In the genomic region with DNA sequence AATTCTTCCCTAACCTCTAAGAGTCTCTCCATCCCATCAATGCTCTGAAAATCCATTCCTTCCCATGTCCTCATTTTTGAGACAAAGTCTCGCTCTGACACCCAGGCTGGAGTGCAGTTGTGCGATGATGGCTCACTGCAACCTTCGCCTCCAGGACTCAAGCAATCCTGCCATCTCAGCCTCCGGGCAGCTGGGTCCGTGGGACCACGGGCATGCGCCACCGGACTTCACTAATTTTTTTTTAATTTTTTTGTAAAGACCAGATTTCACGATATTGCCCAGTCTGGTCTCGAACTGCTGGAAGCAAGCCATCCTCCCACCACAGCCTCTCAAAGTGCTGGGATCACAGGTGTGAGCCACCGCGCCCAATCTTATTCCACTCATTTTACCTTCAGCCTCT, we compare ENCODE assay signal across 9 cellular contexts. TPM values are rescaled to one million over a fixed set of nuclear protein-coding genes. Genes with fewer than 3 reads are reported as not detected.
DNase-seq lines count a peak whose midpoint lies in the region; ATAC-seq and TF ChIP-seq lines count a peak whose summit lies in the region.
"Had no signal": no experiment of that assay in that cellular context is flagged by ENCODE, and none has a peak within 500 bp of the region (broad histone marks: within the 10 kb centered on the region; RNA-seq: fewer than 3 reads in every experiment).

No MANE protein-coding gene starts in this region.

- H3K36me3 ChIP-seq in breast epithelium (no peaks in the 10 kb centered on the region), body of pancreas (replicated peaks in 1 of 2; ENCODE audit: insufficient read depth in 1 of 2, low read depth in 2 of 2) (no peaks in the 10 kb centered on the region)
- H3K36me3 ChIP-seq: Peyer's patch had no signal

- no peaks in the 10 kb centered on the region for H3K27me3 ChIP-seq in breast epithelium
- H3K27me3 ChIP-seq in body of pancreas = no peaks in the 10 kb centered on the region
- H3K27me3 ChIP-seq: Peyer's patch had no signal

- POLR2A ChIA-PET in MCF 10A (lab: Yijun Ruan, JAX) = interaction anchor here (1.0 to 1.4 kb wide), 3 partner anchors 11 to 709 kb away, joined by 3 to 5 read pairs (median 3); no protein-coding TSS in a partner anchor

- BruUV-seq in MCF 10A (replicated peaks; lab: Mats Ljungman, UMichigan) = no TSS peak

- H3K9me3 Mint-ChIP-seq in MCF 10A (ENCODE audit: unreplicated experiment) = no peaks in the 10 kb centered on the region
- H3K9me3 Mint-ChIP-seq in memory B cell = peaks cover 2% of the 10 kb centered on the region
- H3K9me3 Mint-ChIP-seq in type B pancreatic cell = no peaks in the 10 kb centered on the region

- TF ChIP-seq POLR2A in breast epithelium (IDR thresholded peaks at IDR 0.05) = no peak
- TF ChIP-seq POLR2A in body of pancreas (IDR thresholded peaks at IDR 0.05) = no peak

- DNase-seq in MCF 10A (ENCODE audit: unreplicated experiment) (no peak), breast epithelium (ENCODE audit: low spot score in 2 of 2) (no peak), astrocyte of the cerebellum (ENCODE audit: low read depth) (no peak), memory B cell (ENCODE audit: low spot score in 2 of 2) (no peak), type B pancreatic cell (ENCODE audit: extremely low spot score, unreplicated experiment) (no peak), body of pancreas (no peak), nucleus accumbens (lab: John Stamatoyannopoulos, UW) (no peak)
- DNase-seq: Peyer's patch had no signal

- TF ChIP-seq CTCF in MCF 10A (IDR thresholded peaks at IDR 0.05; ENCODE audit: unreplicated experiment) (no peak), breast epithelium (IDR thresholded peaks at IDR 0.05) (no peak), astrocyte of the cerebellum (IDR thresholded peaks at IDR 0.05; ENCODE audit: low read depth, low read length, missing control alignments) (no peak), type B pancreatic cell (conservative IDR thresholded peaks at IDR 0.05) (no peak), body of pancreas (IDR thresholded peaks at IDR 0.05) (no peak)

- ATAC-seq in memory B cell (ENCODE audit: low read depth) (no peak), body of pancreas (no peak), HG03457 (IDR thresholded peaks at IDR 0.05; ENCODE audit: unreplicated experiment) (no peak)

- in situ Hi-C loops in astrocyte of the cerebellum (cut with HindIII; ENCODE audit: low sequenced_read_pairs) = no loop called here

- H3K4me1 ChIP-seq in breast epithelium = peaks cover 0 to 6% of the 10 kb centered on the region in 2 donors
- H3K4me1 ChIP-seq in body of pancreas = peaks cover 31% of the 10 kb centered on the region

- H3K27ac Mint-ChIP-seq in MCF 10A (ENCODE audit: low read depth, unreplicated experiment) (no peak overlapping the region), memory B cell (peak overlapping the region; percentile 76), type B pancreatic cell (peak overlapping the region; percentile 73)

- peak overlapping the region; percentile 97 for H3K4me3 Mint-ChIP-seq in MCF 10A (ENCODE audit: unreplicated experiment)
- H3K4me3 Mint-ChIP-seq in memory B cell = peak overlapping the region; percentile 96
- H3K4me3 Mint-ChIP-seq in type B pancreatic cell = peak overlapping the region; percentile 94

- H3K9me3 ChIP-seq in breast epithelium (no peaks in the 10 kb centered on the region), body of pancreas (no peaks in the 10 kb centered on the region)
- H3K9me3 ChIP-seq: Peyer's patch had no signal

- H3K4me1 Mint-ChIP-seq in MCF 10A (ENCODE audit: insufficient read depth, unreplicated experiment) (peaks cover 34% of the 10 kb centered on the region), memory B cell (peaks cover 34% of the 10 kb centered on the region), type B pancreatic cell (ENCODE audit: unreplicated experiment) (peaks cover 39% of the 10 kb centered on the region)

- H3K36me3 Mint-ChIP-seq in MCF 10A (ENCODE audit: insufficient read depth, unreplicated experiment) = peaks cover 4% of the 10 kb centered on the region
- peaks cover 8% of the 10 kb centered on the region for H3K36me3 Mint-ChIP-seq in memory B cell
- H3K36me3 Mint-ChIP-seq in type B pancreatic cell = peaks cover 27% of the 10 kb centered on the region

- CTCF ChIA-PET in MCF 10A (lab: Yijun Ruan, JAX) = no interaction called here

- H3K4me3 ChIP-seq in breast epithelium = peak overlapping the region in 1 of 3 donors; percentile 80
- H3K4me3 ChIP-seq in astrocyte of the cerebellum (ENCODE audit: low read depth, low read length) = peak overlapping the region; percentile 67
- H3K4me3 ChIP-seq in body of pancreas = no peak overlapping the region

- intact Hi-C loops in MCF 10A (cut with micrococcal nuclease) (loop anchor here (5.0 kb wide), 1 partner anchor 66 kb away; no protein-coding TSS in a partner anchor), breast epithelium (cut with DNase I; ENCODE audit: low total_unique reads) (no loop called here), body of pancreas (cut with DNase I) (no loop called here)

- WGBS in body of pancreas, 2 donors = 96 to 97% methylated on average over 12 of the region's 12 CpGs

- H3K27ac ChIP-seq in breast epithelium (no peak overlapping the region), body of pancreas (no peak overlapping the region)
- H3K27ac ChIP-seq: Peyer's patch had no signal

- no peaks in the 10 kb centered on the region for H3K27me3 Mint-ChIP-seq in MCF 10A (ENCODE audit: insufficient read depth, unreplicated experiment)
- no peaks in the 10 kb centered on the region for H3K27me3 Mint-ChIP-seq in memory B cell
- H3K27me3 Mint-ChIP-seq in type B pancreatic cell = no peaks in the 10 kb centered on the region

RNA-seq across cellular contexts. Expression of a gene that starts 1.6 kb away (rescaled TPM):
- total RNA-seq in MCF 10A (2022) = 31.9 and 43.4 TPM in 2 replicates
- 10 to 100 TPM; 48.5 to 63.8 (median 49.0) TPM for total RNA-seq in breast epithelium
- total RNA-seq in type B pancreatic cell (ENCODE audit: low replicate concordance) = 29.9 and 34.4 TPM in 2 replicates
- total RNA-seq in body of pancreas = 10 to 100 TPM; 12.7 to 19.1 TPM
